Comparison of ENCODE assay signal across 38 cellular contexts in genomic region chr20:44256961-44257360, GRCh38. TPM values are rescaled to one million over a fixed set of nuclear protein-coding genes. Genes with fewer than 3 reads are reported as not detected.
"Had no signal": no experiment of that assay in that cellular context is flagged by ENCODE, and none has a peak within 500 bp of the region (broad histone marks: within the 10 kb centered on the region; RNA-seq: fewer than 3 reads in every experiment).

No MANE protein-coding gene starts in this region.

- H3K36me3 ChIP-seq: adrenal gland, brain microvascular endothelial cell, breast epithelium had no signal

- H3K27me3 ChIP-seq: adrenal gland, body of pancreas, brain microvascular endothelial cell, breast epithelium had no signal

- DNase-seq: activated B cell treated with CpG ODN at 0.5 μM for 24 hours; activated CD4-positive, alpha-beta memory T cell treated with anti-CD3 and anti-CD28 coated beads for 36 hours; activated CD4-positive, alpha-beta T cell treated with anti-CD3 and anti-CD28 coated beads for 4 hours; activated CD4-positive, alpha-beta T cell treated with anti-CD3 and anti-CD28 coated beads, Interleukin-2, amount 10 ng/mL, durations not matched to agents 24 days and 14 days; activated CD4-positive, alpha-beta T cell treated with anti-CD3 and anti-CD28 coated beads, Interleukin-2, amount 50 U/mL, for 1 hour; activated CD4-positive, alpha-beta T cell treated with anti-CD3 and anti-CD28 coated beads, Interleukin-2, amount 50 U/mL, for 4 hours; activated CD4-positive, CD25-positive, alpha-beta regulatory T cell treated with anti-CD3 and anti-CD28 coated beads, Interleukin-2, amount 50 U/mL, for 72 hours; activated CD8-positive, alpha-beta memory T cell treated with anti-CD3 and anti-CD28 coated beads, Interleukin-2, amount 50 U/mL, for 4 hours; activated CD8-positive, alpha-beta T cell treated with anti-CD3 and anti-CD28 coated beads for 36 hours; activated effector memory CD4-positive, alpha-beta T cell treated with anti-CD3 and anti-CD28 coated beads, Interleukin-2, amount 50 U/mL, for 16 hours; activated gamma-delta T cell treated with Interleukin-2 at 50 U/mL for 16 hours; activated naive CD4-positive, alpha-beta T cell; activated naive CD4-positive, alpha-beta T cell treated with anti-CD3 and anti-CD28 coated beads for 36 hours; activated naive CD4-positive, alpha-beta T cell treated with anti-CD3 and anti-CD28 coated beads, Interleukin-2, amount 50 U/mL, for 16 hours; activated naive CD8-positive, alpha-beta T cell treated with anti-CD3 and anti-CD28 coated beads for 36 hours; activated T-cell treated with anti-CD3 and anti-CD28 coated beads for 4 hours; activated T-cell treated with anti-CD3 and anti-CD28 coated beads, Interleukin-2, amount 50 U/mL, for 1 hour; activated T-cell treated with anti-CD3 and anti-CD28 coated beads, Interleukin-2, amount 50 U/mL, for 4 hours; activated T-cell treated with anti-CD3 and anti-CD28 coated beads, Interleukin-2, amount 50 U/mL, for 72 hours; adrenal gland; amniotic stem cell; body of pancreas; brain microvascular endothelial cell; central memory CD4-positive, alpha-beta T cell; T-helper 1 cell; T-helper 2 cell; T-helper 9 cell had no signal

- H3K4me1 ChIP-seq: adrenal gland, body of pancreas, breast epithelium had no signal

- H3K4me3 ChIP-seq: adrenal gland, body of pancreas, breast epithelium had no signal

- ATAC-seq: activated CD8-positive, alpha-beta T cell treated with anti-CD3 and anti-CD28 coated beads for 36 hours; activated naive CD4-positive, alpha-beta T cell treated with anti-CD3 and anti-CD28 coated beads, Interleukin-2, amount 50 U/mL, for 72 hours; activated T-cell treated with anti-CD3 and anti-CD28 coated beads, Interleukin-2, amount 50 U/mL, for 4 hours; activated T-cell treated with anti-CD3 and anti-CD28 coated beads, Interleukin-2, amount 50 U/mL, for 72 hours; activated T-helper 17 cell treated with anti-CD3 and anti-CD28 coated beads, Interleukin-2, amount 50 U/mL, for 72 hours; body of pancreas had no signal

- H3K4me3 Mint-ChIP-seq: activated B cell treated with CpG ODN at 0.5 μM for 24 hours; activated CD4-positive, alpha-beta memory T cell treated with anti-CD3 and anti-CD28 coated beads for 36 hours; activated CD4-positive, alpha-beta T cell treated with anti-CD3 and anti-CD28 coated beads, Interleukin-2, amount 10 ng/mL, durations not matched to agents 24 days and 14 days; activated CD8-positive, alpha-beta T cell treated with anti-CD3 and anti-CD28 coated beads for 36 hours; activated naive CD4-positive, alpha-beta T cell treated with anti-CD3 and anti-CD28 coated beads for 36 hours; activated naive CD8-positive, alpha-beta T cell treated with anti-CD3 and anti-CD28 coated beads for 36 hours; activated T-cell treated with anti-CD3 and anti-CD28 coated beads, Interleukin-2, amount 50 U/mL, for 4 hours; activated T-cell treated with anti-CD3 and anti-CD28 coated beads, Interleukin-2, amount 50 U/mL, for 72 hours; activated T-helper 1 cell treated with anti-CD3 and anti-CD28 coated beads, Interleukin-12 subunit alpha, Interleukin-12 subunit beta, Interleukin-2, Interleukin-4 antibody, amounts not matched to agents 30 ng/mL and 10 ng/mL and 1 ng/mL, durations not matched to agents 14 hours and 24 hours and 36 hours; activated T-helper 17 cell treated with anti-CD3 and anti-CD28 coated beads, Interleukin-2, amount 50 U/mL, for 72 hours; T-helper 1 cell treated with Interleukin-12 subunit alpha and Interleukin-12 subunit beta and Interleukin-4 antibody, amounts not matched to agents 30 μg/mL and 1 μg/mL, for 36 hours; T-helper 2 cell treated with Interferon-gamma antibody and Interleukin-4, amounts not matched to agents 5 μg/mL and 100 μg/mL, for 36 hours had no signal

- H3K27me3 Mint-ChIP-seq: activated CD4-positive, alpha-beta memory T cell treated with anti-CD3 and anti-CD28 coated beads for 36 hours; activated CD4-positive, alpha-beta T cell treated with anti-CD3 and anti-CD28 coated beads, Interleukin-2, amount 10 ng/mL, durations not matched to agents 24 days and 14 days; activated CD8-positive, alpha-beta T cell treated with anti-CD3 and anti-CD28 coated beads for 36 hours; activated naive CD8-positive, alpha-beta T cell treated with anti-CD3 and anti-CD28 coated beads for 36 hours had no signal

- H3K27ac ChIP-seq: adrenal gland, body of pancreas, brain microvascular endothelial cell, breast epithelium, VCaP had no signal

- H3K36me3 Mint-ChIP-seq: activated naive CD4-positive, alpha-beta T cell treated with anti-CD3 and anti-CD28 coated beads, Interleukin-2, amount 50 U/mL, for 72 hours had no signal

- H3K9me3 ChIP-seq: adrenal gland, body of pancreas, breast epithelium had no signal

- H3K4me1 Mint-ChIP-seq: activated B cell treated with CpG ODN at 0.5 μM for 24 hours; activated CD4-positive, alpha-beta T cell treated with anti-CD3 and anti-CD28 coated beads, Interleukin-2, amount 10 ng/mL, durations not matched to agents 24 days and 14 days; activated naive CD8-positive, alpha-beta T cell treated with anti-CD3 and anti-CD28 coated beads for 36 hours had no signal

- H3K27ac Mint-ChIP-seq: activated B cell treated with CpG ODN at 0.5 μM for 24 hours; activated CD4-positive, alpha-beta memory T cell treated with anti-CD3 and anti-CD28 coated beads for 36 hours; activated CD4-positive, alpha-beta T cell treated with anti-CD3 and anti-CD28 coated beads, Interleukin-2, amount 10 ng/mL, durations not matched to agents 24 days and 14 days; activated CD8-positive, alpha-beta T cell treated with anti-CD3 and anti-CD28 coated beads for 36 hours; activated naive CD4-positive, alpha-beta T cell treated with anti-CD3 and anti-CD28 coated beads for 36 hours; activated naive CD4-positive, alpha-beta T cell treated with anti-CD3 and anti-CD28 coated beads, Interleukin-2, amount 50 U/mL, for 72 hours; activated naive CD8-positive, alpha-beta T cell treated with anti-CD3 and anti-CD28 coated beads for 36 hours; activated T-cell treated with anti-CD3 and anti-CD28 coated beads, Interleukin-2, amount 50 U/mL, for 72 hours; activated T-helper 1 cell treated with anti-CD3 and anti-CD28 coated beads, Interleukin-12 subunit alpha, Interleukin-12 subunit beta, Interleukin-2, Interleukin-4 antibody, amounts not matched to agents 30 ng/mL and 10 ng/mL and 1 ng/mL, durations not matched to agents 14 hours and 24 hours and 36 hours; activated T-helper 17 cell treated with anti-CD3 and anti-CD28 coated beads, Interleukin-2, amount 50 U/mL, for 72 hours; T-helper 1 cell treated with Interleukin-12 subunit alpha and Interleukin-12 subunit beta and Interleukin-4 antibody, amounts not matched to agents 30 μg/mL and 1 μg/mL, for 36 hours; T-helper 2 cell treated with Interferon-gamma antibody and Interleukin-4, amounts not matched to agents 5 μg/mL and 100 μg/mL, for 36 hours had no signal

- FAIRE-seq: astrocyte, TTC549 had no signal

- H3K9me3 Mint-ChIP-seq: activated B cell treated with CpG ODN at 0.5 μM for 24 hours; activated CD4-positive, alpha-beta memory T cell treated with anti-CD3 and anti-CD28 coated beads for 36 hours; activated CD4-positive, alpha-beta T cell treated with anti-CD3 and anti-CD28 coated beads, Interleukin-2, amount 10 ng/mL, durations not matched to agents 24 days and 14 days; activated CD8-positive, alpha-beta T cell treated with anti-CD3 and anti-CD28 coated beads for 36 hours; activated naive CD4-positive, alpha-beta T cell treated with anti-CD3 and anti-CD28 coated beads for 36 hours; activated naive CD4-positive, alpha-beta T cell treated with anti-CD3 and anti-CD28 coated beads, Interleukin-2, amount 50 U/mL, for 72 hours; activated naive CD8-positive, alpha-beta T cell treated with anti-CD3 and anti-CD28 coated beads for 36 hours; activated T-cell treated with anti-CD3 and anti-CD28 coated beads, Interleukin-2, amount 50 U/mL, for 4 hours; activated T-cell treated with anti-CD3 and anti-CD28 coated beads, Interleukin-2, amount 50 U/mL, for 72 hours; activated T-helper 1 cell treated with anti-CD3 and anti-CD28 coated beads, Interleukin-12 subunit alpha, Interleukin-12 subunit beta, Interleukin-2, Interleukin-4 antibody, amounts not matched to agents 30 ng/mL and 10 ng/mL and 1 ng/mL, durations not matched to agents 14 hours and 24 hours and 36 hours; activated T-helper 17 cell treated with anti-CD3 and anti-CD28 coated beads, Interleukin-2, amount 50 U/mL, for 72 hours; T-helper 1 cell treated with Interleukin-12 subunit alpha and Interleukin-12 subunit beta and Interleukin-4 antibody, amounts not matched to agents 30 μg/mL and 1 μg/mL, for 36 hours; T-helper 2 cell treated with Interferon-gamma antibody and Interleukin-4, amounts not matched to agents 5 μg/mL and 100 μg/mL, for 36 hours had no signal

RNA-seq across cellular contexts. Expression of gene GDAP1L1, which starts 9.9 kb away (rescaled TPM):
- total RNA-seq: activated B cell treated with CpG ODN at 0.5 μM for 24 hours; activated CD4-positive, alpha-beta memory T cell treated with anti-CD3 and anti-CD28 coated beads for 36 hours; activated CD4-positive, alpha-beta T cell treated with anti-CD3 and anti-CD28 coated beads, Interleukin-2, amount 10 ng/mL, durations not matched to agents 24 days and 14 days; activated CD8-positive, alpha-beta memory T cell treated with anti-CD3 and anti-CD28 coated beads for 36 hours; activated naive CD4-positive, alpha-beta T cell treated with anti-CD3 and anti-CD28 coated beads, Interleukin-2, amount 50 U/mL, for 72 hours; activated T-cell treated with anti-CD3 and anti-CD28 coated beads, Interleukin-2, amount 50 U/mL, for 4 hours; activated T-helper 17 cell treated with anti-CD3 and anti-CD28 coated beads, Interleukin-2, amount 50 U/mL, for 72 hours; aorta; body of pancreas; breast epithelium had no signal
- polyA plus RNA-seq: aorta had no signal
